8 cellular contexts compared by ENCODE assay signal in the genomic region with DNA sequence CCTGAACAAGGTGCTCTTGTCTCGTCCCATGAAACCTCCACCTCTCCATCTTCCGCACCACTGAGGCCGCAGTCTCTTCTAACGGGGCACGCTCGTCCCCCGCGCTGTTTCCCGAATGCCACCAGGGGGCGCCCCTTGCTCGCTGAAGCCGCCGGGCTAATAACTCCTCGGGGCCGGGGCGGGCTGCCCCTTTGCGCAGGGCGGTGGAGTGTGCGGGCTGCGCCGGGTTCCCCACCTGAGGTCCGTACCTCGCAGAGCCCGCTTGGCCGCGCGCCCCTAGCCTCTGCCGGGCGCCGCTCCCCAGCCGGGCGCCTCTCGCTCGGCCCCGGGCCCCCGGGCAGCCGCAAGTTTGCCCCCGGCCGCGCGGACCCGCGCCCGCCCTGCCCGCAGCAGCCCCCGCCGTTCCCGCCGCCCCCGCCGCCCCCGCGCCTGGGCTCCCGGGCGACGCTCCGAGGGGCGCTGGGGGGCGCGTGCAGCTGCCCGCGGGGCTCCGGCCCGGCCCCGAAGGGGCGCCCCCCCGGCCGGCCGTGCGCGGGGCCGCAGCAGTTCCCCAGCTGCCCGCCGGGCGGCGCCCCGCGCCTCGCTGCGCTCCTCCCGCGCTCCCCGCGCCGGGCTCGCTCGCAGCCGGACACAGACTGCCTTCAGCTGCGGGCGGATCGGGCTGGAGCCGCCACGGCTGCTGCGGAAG. TPM values are rescaled to one million over a fixed set of nuclear protein-coding genes. Genes with fewer than 3 reads are reported as not detected.
A peak's percentile ranks its signal among the peaks of the same experiment; 100 is the strongest.
DNase-seq lines count a peak whose midpoint lies in the region; ATAC-seq, FAIRE-seq and TF ChIP-seq lines count a peak whose summit lies in the region.

A gene with protein sequence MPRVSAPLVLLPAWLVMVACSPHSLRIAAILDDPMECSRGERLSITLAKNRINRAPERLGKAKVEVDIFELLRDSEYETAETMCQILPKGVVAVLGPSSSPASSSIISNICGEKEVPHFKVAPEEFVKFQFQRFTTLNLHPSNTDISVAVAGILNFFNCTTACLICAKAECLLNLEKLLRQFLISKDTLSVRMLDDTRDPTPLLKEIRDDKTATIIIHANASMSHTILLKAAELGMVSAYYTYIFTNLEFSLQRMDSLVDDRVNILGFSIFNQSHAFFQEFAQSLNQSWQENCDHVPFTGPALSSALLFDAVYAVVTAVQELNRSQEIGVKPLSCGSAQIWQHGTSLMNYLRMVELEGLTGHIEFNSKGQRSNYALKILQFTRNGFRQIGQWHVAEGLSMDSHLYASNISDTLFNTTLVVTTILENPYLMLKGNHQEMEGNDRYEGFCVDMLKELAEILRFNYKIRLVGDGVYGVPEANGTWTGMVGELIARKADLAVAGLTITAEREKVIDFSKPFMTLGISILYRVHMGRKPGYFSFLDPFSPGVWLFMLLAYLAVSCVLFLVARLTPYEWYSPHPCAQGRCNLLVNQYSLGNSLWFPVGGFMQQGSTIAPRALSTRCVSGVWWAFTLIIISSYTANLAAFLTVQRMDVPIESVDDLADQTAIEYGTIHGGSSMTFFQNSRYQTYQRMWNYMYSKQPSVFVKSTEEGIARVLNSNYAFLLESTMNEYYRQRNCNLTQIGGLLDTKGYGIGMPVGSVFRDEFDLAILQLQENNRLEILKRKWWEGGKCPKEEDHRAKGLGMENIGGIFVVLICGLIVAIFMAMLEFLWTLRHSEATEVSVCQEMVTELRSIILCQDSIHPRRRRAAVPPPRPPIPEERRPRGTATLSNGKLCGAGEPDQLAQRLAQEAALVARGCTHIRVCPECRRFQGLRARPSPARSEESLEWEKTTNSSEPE (plus strand): TSS at position 633 of the 688 bp plus-strand sequence. CDS start 148,571 bp downstream, outside the sequence.

- peak; percentile 85 for ATAC-seq in GM21786 (IDR thresholded peaks at IDR 0.05; ENCODE audit: unreplicated experiment)

- H3K9me3 ChIP-seq in suprapubic skin, result no peaks in the 10 kb centered on the region

- no peak within 1 kb of the TSS for H3K27ac ChIP-seq in suprapubic skin

- H3K36me3 ChIP-seq in suprapubic skin, result no peaks in the 10 kb centered on the region

- TF ChIP-seq EP300 in suprapubic skin (IDR thresholded peaks at IDR 0.05), result no peak

- H3K4me1 ChIP-seq in suprapubic skin, result peaks cover 7% of the 10 kb centered on the region

- no peak for TF ChIP-seq POLR2A in suprapubic skin (IDR thresholded peaks at IDR 0.05)

- H3K27me3 ChIP-seq in suprapubic skin, result peaks cover 61% of the 10 kb centered on the region

- H3K4me3 ChIP-seq in suprapubic skin, result peak within 1 kb of the TSS; percentile 55

- WGBS in suprapubic skin, result no CpG with 5 or more reads among the region's 94 CpGs

- peak; percentile 85 to 86 for TF ChIP-seq CTCF in suprapubic skin (IDR thresholded peaks at IDR 0.05)

- FAIRE-seq in frontal cortex (lab: Jason Lieb, UNC), result no peak

- DNase-seq in DMS79 (lab: John Stamatoyannopoulos, UW) (peak; percentile 80), Kasumi-1 (lab: John Stamatoyannopoulos, UW) (peak; percentile 71 to 83), SHP77 (lab: John Stamatoyannopoulos, UW) (peak; percentile 59 to 68), frontal cortex (ENCODE audit: low spot score in 2 of 2) (peak; percentile 93 to 96), occipital lobe (lab: John Stamatoyannopoulos, UW) (peak; percentile 61), suprapubic skin (ENCODE audit: low spot score in 2 of 2) (peak; percentile 87 to 90)
- peak; percentile 90 for DNase-seq in activated effector memory CD4-positive, alpha-beta T cell treated with anti-CD3 and anti-CD28 coated beads, Interleukin-2, amount 50 U/mL, for 16 hours

RNA-seq across cellular contexts. Expression of the gene that starts here (rescaled TPM):
- total RNA-seq in frontal cortex (3.3 TPM), occipital lobe (2.3 TPM), suprapubic skin (under 1 TPM in 1 of 4 donors, not detected in 3; 0.24 TPM)

Comparison
In these comparisons a context has a peak if more than half of its experiments do, and no peak if none do; other contexts are left out.
1. Peak in DNase-seq and H3K4me3 ChIP-seq in suprapubic skin; RNA of the gene not detected or under 1 TPM.